ENCODE assay signal across 10 cellular contexts in genomic region chr14:89836830-89837469, GRCh38.
"Had no signal": no experiment of that assay in that cellular context is flagged by ENCODE, and none has a peak within 500 bp of the region (broad histone marks: within the 10 kb centered on the region; RNA-seq: fewer than 3 reads in every experiment).

No MANE protein-coding gene starts in this region.

- H2AFZ ChIP-seq: GM23338 had no signal

- H3K4me2 ChIP-seq: GM23338, KMS-11 had no signal

- H3K4me3 ChIP-seq: GM23338 had no signal

- H3K4me3 Mint-ChIP-seq: GM23338, H9, HFFc6, IgD-negative memory B cell had no signal

- ATAC-seq: GM23338, HCT116 had no signal

- DNase-seq: H9, HFFc6, KBM-7 had no signal

- H3K9me3 Mint-ChIP-seq: HFFc6 had no signal

- H3K27ac Mint-ChIP-seq: GM23338, H9, HFFc6, IgD-negative memory B cell had no signal

- H3K27me3 Mint-ChIP-seq: IgD-negative memory B cell had no signal

- H3K9ac ChIP-seq: KMS-11 had no signal

- FAIRE-seq: H1, H54 had no signal

- H3K27ac ChIP-seq: HL-60, KMS-11 had no signal
